Comparison of ENCODE assay signal across 1 cellular context in genomic region chr9:121929893-121930875, GRCh38.
TF ChIP-seq lines count a peak whose summit lies in the region.

No MANE protein-coding gene starts in this region.

TF ChIP-seq in GM23338, 12 proteins besides CTCF, POLR2A, EP300 and RAD21 (continued from another document):
- TF ChIP-seq, protein P1, sequence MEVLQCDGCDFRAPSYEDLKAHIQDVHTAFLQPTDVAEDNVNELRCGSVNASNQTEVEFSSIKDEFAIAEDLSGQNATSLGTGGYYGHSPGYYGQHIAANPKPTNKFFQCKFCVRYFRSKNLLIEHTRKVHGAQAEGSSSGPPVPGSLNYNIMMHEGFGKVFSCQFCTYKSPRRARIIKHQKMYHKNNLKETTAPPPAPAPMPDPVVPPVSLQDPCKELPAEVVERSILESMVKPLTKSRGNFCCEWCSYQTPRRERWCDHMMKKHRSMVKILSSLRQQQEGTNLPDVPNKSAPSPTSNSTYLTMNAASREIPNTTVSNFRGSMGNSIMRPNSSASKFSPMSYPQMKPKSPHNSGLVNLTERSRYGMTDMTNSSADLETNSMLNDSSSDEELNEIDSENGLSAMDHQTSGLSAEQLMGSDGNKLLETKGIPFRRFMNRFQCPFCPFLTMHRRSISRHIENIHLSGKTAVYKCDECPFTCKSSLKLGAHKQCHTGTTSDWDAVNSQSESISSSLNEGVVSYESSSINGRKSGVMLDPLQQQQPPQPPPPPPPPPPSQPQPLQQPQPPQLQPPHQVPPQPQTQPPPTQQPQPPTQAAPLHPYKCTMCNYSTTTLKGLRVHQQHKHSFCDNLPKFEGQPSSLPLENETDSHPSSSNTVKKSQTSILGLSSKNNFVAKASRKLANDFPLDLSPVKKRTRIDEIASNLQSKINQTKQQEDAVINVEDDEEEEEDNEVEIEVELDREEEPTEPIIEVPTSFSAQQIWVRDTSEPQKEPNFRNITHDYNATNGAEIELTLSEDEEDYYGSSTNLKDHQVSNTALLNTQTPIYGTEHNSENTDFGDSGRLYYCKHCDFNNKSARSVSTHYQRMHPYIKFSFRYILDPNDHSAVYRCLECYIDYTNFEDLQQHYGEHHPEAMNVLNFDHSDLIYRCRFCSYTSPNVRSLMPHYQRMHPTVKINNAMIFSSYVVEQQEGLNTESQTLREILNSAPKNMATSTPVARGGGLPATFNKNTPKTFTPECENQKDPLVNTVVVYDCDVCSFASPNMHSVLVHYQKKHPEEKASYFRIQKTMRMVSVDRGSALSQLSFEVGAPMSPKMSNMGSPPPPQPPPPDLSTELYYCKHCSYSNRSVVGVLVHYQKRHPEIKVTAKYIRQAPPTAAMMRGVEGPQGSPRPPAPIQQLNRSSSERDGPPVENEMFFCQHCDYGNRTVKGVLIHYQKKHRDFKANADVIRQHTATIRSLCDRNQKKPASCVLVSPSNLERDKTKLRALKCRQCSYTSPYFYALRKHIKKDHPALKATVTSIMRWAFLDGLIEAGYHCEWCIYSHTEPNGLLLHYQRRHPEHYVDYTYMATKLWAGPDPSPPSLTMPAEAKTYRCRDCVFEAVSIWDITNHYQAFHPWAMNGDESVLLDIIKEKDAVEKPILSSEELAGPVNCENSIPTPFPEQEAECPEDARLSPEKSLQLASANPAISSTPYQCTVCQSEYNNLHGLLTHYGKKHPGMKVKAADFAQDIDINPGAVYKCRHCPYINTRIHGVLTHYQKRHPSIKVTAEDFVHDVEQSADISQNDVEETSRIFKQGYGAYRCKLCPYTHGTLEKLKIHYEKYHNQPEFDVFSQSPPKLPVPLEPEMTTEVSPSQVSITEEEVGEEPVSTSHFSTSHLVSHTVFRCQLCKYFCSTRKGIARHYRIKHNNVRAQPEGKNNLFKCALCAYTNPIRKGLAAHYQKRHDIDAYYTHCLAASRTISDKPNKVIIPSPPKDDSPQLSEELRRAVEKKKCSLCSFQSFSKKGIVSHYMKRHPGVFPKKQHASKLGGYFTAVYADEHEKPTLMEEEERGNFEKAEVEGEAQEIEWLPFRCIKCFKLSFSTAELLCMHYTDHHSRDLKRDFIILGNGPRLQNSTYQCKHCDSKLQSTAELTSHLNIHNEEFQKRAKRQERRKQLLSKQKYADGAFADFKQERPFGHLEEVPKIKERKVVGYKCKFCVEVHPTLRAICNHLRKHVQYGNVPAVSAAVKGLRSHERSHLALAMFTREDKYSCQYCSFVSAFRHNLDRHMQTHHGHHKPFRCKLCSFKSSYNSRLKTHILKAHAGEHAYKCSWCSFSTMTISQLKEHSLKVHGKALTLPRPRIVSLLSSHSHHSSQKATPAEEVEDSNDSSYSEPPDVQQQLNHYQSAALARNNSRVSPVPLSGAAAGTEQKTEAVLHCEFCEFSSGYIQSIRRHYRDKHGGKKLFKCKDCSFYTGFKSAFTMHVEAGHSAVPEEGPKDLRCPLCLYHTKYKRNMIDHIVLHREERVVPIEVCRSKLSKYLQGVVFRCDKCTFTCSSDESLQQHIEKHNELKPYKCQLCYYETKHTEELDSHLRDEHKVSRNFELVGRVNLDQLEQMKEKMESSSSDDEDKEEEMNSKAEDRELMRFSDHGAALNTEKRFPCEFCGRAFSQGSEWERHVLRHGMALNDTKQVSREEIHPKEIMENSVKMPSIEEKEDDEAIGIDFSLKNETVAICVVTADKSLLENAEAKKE (CRISPR knock-in tag; IDR thresholded peaks at IDR 0.05), result no peak
- TF ChIP-seq EZH2 (IDR thresholded peaks at IDR 0.05; ENCODE audit: low read depth, unreplicated experiment), result no peak
- TF ChIP-seq POLR2AphosphoS5 (IDR thresholded peaks at IDR 0.05; ENCODE audit: low read depth), result no peak
- TF ChIP-seq STAT1 (IDR thresholded peaks at IDR 0.05; ENCODE audit: unreplicated experiment), result no peak
- no peak for TF ChIP-seq REST (IDR thresholded peaks at IDR 0.05; ENCODE audit: unreplicated experiment)
- TF ChIP-seq JUNB (IDR thresholded peaks at IDR 0.05; ENCODE audit: unreplicated experiment), result no peak
